17 cellular contexts compared by ENCODE assay signal in the genomic region with DNA sequence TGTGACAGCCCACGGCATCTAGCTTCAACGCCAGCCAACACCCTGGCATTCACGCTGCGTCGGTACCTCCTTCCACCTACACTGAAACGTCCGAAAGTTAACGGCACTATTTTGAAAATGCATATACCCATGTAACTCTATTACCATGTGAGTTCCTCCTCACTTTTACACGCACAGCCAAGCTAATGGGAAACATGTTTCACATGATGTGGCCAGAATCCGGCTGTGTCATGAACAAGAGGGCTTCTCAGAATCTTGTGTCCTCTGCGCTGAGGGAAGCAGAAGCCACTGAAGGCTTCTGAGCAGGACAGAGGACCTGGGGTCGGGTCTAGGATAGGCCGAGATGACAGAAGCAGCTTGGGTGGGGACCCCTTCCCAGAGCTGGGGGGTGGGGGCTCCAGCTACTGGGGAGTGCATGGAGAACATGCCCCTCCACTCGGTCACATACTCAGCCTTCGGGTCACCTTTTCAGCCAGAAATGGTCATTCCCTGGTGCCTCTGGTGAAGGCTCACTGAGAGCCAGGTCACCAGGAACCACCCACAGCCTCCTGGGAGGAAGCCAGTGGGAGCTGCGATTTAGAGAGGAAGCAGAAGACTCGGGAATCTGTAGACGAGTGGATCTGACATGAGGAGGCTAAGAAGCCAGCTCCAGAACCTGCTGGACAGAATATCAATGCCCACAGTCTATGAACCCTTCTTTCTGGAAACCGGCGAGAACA.
"Had no signal": no experiment of that assay in that cellular context is flagged by ENCODE, and none has a peak within 500 bp of the region (broad histone marks: within the 10 kb centered on the region; RNA-seq: fewer than 3 reads in every experiment).

No MANE protein-coding gene starts in this region.

- H3K36me3 ChIP-seq: adrenal gland had no signal

- H3K9me3 ChIP-seq: adrenal gland, psoas muscle had no signal

- H3K27ac Mint-ChIP-seq: activated naive CD4-positive, alpha-beta T cell treated with anti-CD3 and anti-CD28 coated beads, Interleukin-2, amount 10 ng/mL, durations not matched to agents 7 days and 5 days; activated T-helper 2 cell treated with anti-CD3 and anti-CD28 coated beads, Interferon-gamma antibody, Interleukin-2, Interleukin-4, amounts not matched to agents 10 μg/mL and 5 μg/mL and 100 μg/mL, durations not matched to agents 14 hours and 24 hours and 36 hours had no signal

- H3K9me3 Mint-ChIP-seq: effector memory CD8-positive, alpha-beta T cell had no signal

- H3K27me3 Mint-ChIP-seq: activated naive CD4-positive, alpha-beta T cell treated with anti-CD3 and anti-CD28 coated beads, Interleukin-2, amount 10 ng/mL, durations not matched to agents 7 days and 5 days; effector memory CD8-positive, alpha-beta T cell; naive thymus-derived CD8-positive, alpha-beta T cell had no signal

- DNase-seq: activated CD4-positive, alpha-beta T cell treated with anti-CD3 and anti-CD28 coated beads, Interleukin-2, amount 50 U/mL, for 1 hour; activated naive CD4-positive, alpha-beta T cell treated with anti-CD3 and anti-CD28 coated beads, Interleukin-2, amount 10 ng/mL, durations not matched to agents 7 days and 5 days; caudate nucleus; effector memory CD8-positive, alpha-beta T cell; glutamatergic neuron; immature natural killer cell; left cardiac atrium; naive thymus-derived CD8-positive, alpha-beta T cell; occipital lobe; stimulated activated CD4-positive, alpha-beta T cell treated with anti-CD3 and anti-CD28 coated beads, Interleukin-4, amount 100 ng/mL, for 1 hour; stimulated activated CD8-positive, alpha-beta memory T cell treated with anti-CD3 and anti-CD28 coated beads, Interleukin-4, amount 100 ng/mL, for 48 hours; stimulated activated naive CD8-positive, alpha-beta T cell treated with anti-CD3 and anti-CD28 coated beads, Interleukin-15, Interleukin-2, amounts not matched to agents 100 U/mL and 50 U/mL, for 24 hours; T-helper 2 cell had no signal

- H3K27ac ChIP-seq: adrenal gland, psoas muscle had no signal

- H3K4me3 Mint-ChIP-seq: activated naive CD4-positive, alpha-beta T cell treated with anti-CD3 and anti-CD28 coated beads, Interleukin-2, amount 10 ng/mL, durations not matched to agents 7 days and 5 days; effector memory CD8-positive, alpha-beta T cell; immature natural killer cell; naive thymus-derived CD8-positive, alpha-beta T cell had no signal

- H3K27me3 ChIP-seq: adrenal gland had no signal

- ATAC-seq: effector memory CD8-positive, alpha-beta T cell; naive thymus-derived CD8-positive, alpha-beta T cell; stimulated activated naive CD8-positive, alpha-beta T cell treated with anti-CD3 and anti-CD28 coated beads, Interleukin-15, Interleukin-2, amounts not matched to agents 100 U/mL and 50 U/mL, for 24 hours had no signal

- H3K4me3 ChIP-seq: adrenal gland, lung, psoas muscle had no signal
